Comparison of ENCODE assay signal across 19 cellular contexts in genomic region chr1:209416009-209416408, GRCh38.
A peak's percentile ranks its signal among the peaks of the same experiment; 100 is the strongest.
DNase-seq lines count a peak whose midpoint lies in the region; ATAC-seq, FAIRE-seq and TF ChIP-seq lines count a peak whose summit lies in the region.
"Had no signal": no experiment of that assay in that cellular context is flagged by ENCODE, and none has a peak within 500 bp of the region (broad histone marks: within the 10 kb centered on the region; RNA-seq: fewer than 3 reads in every experiment).

No MANE protein-coding gene starts in this region.

- H3K14ac ChIP-seq in trophoblast cell (ENCODE audit: low read length): no peak overlapping the region

- H3K27ac ChIP-seq in PC-9 (peak overlapping the region; percentile 67), trophoblast cell (ENCODE audit: low read depth, low read length) (peak overlapping the region; percentile 31)
- H3K27ac ChIP-seq: psoas muscle had no signal

- no peak overlapping the region for H3K18ac ChIP-seq in trophoblast cell (ENCODE audit: low read length)

- peaks cover 28% of the 10 kb centered on the region for H3K79me1 ChIP-seq in trophoblast cell (ENCODE audit: low read length)

- no peak overlapping the region for H4K12ac ChIP-seq in trophoblast cell (ENCODE audit: low read depth, low read length)

- H2BK5ac ChIP-seq in trophoblast cell (ENCODE audit: low read depth, low read length, poor library complexity): peak overlapping the region; percentile 64

- peak overlapping the region; percentile 14 for H4K91ac ChIP-seq in trophoblast cell (ENCODE audit: low read depth, low read length)

- H3F3A ChIP-seq in PC-9 (ENCODE audit: insufficient read depth, low read depth): peaks cover 25% of the 10 kb centered on the region

- H2AK5ac ChIP-seq in trophoblast cell (ENCODE audit: low read length): peak overlapping the region; percentile 90

- WGBS in trophoblast cell (ENCODE audit: extremely low coverage, insufficient coverage, insufficient read length): no CpG with 5 or more reads among the region's 2 CpGs

- no peak overlapping the region for H3K4ac ChIP-seq in trophoblast cell (ENCODE audit: low read depth, low read length)

- peaks cover 44% of the 10 kb centered on the region for H3K4me1 ChIP-seq in PC-9 (replicated peaks; ENCODE audit: insufficient read depth)
- peaks cover 18 to 22% of the 10 kb centered on the region in 2 experiments for H3K4me1 ChIP-seq in trophoblast cell (ENCODE audit: control insufficient read depth in 1 of 2, insufficient read depth in 2 of 2, low read length in 2 of 2)
- H3K4me1 ChIP-seq: psoas muscle had no signal

- H3K4me3 ChIP-seq in PC-9 (no peak overlapping the region), epithelial cell of proximal tubule (ENCODE audit: low read depth, low read length) (no peak overlapping the region), trophoblast cell (ENCODE audit: low read depth, low read length) (no peak overlapping the region)
- H3K4me3 ChIP-seq: psoas muscle had no signal

- H3K79me2 ChIP-seq in PC-9 (ENCODE audit: low read depth) (no peaks in the 10 kb centered on the region), trophoblast cell (ENCODE audit: control insufficient read depth, insufficient read depth, low read length, poor library complexity) (peaks cover 3% of the 10 kb centered on the region)

- H3K4me2 ChIP-seq in PC-9 (peak overlapping the region; percentile 54), trophoblast cell (ENCODE audit: low read length) (no peak overlapping the region)

- H3K9me2 ChIP-seq in PC-9 (ENCODE audit: insufficient read depth): no peaks in the 10 kb centered on the region

- CTCF ChIA-PET in PC-9 (lab: Charles Lee): interaction anchor here (0.6 to 1.6 kb wide), 3 partner anchors 29 to 139 kb away, joined by 3 to 4 read pairs (median 4); no protein-coding TSS in a partner anchor

- no peak for ATAC-seq in GM18858 (IDR thresholded peaks at IDR 0.05; ENCODE audit: unreplicated experiment)
- ATAC-seq: HepG2; psoas muscle; stimulated activated memory B cell treated with anti-CD40 and anti-IgM and Interleukin-4, amounts not matched to agents 10 μg/mL and 1 μg/mL and 100 μg/mL, for 72 hours; T-cell had no signal

- peak overlapping the region; percentile 86 for H2BK12ac ChIP-seq in trophoblast cell (ENCODE audit: low read length)

- H3K27me3 ChIP-seq in PC-9 (ENCODE audit: insufficient read depth, low read depth) (no peaks in the 10 kb centered on the region), trophoblast cell (ENCODE audit: insufficient read depth, low read length) (no peaks in the 10 kb centered on the region)

- TF ChIP-seq CTCF in PC-9 (conservative IDR thresholded peaks at IDR 0.05) (no peak), epithelial cell of proximal tubule (conservative IDR thresholded peaks at IDR 0.05; ENCODE audit: low read depth, low read length) (no peak)

- DNase-seq in HCEC 1CT: peak; percentile 51
- peak; percentile 81 to 85 for DNase-seq in PC-9
- DNase-seq in epithelial cell of proximal tubule (ENCODE audit: low read depth): peak; percentile 75
- peak; percentile 90 to 95 for DNase-seq in trophoblast cell
- no peak for DNase-seq in GM19239 (ENCODE audit: insufficient read length, low spot score)
- no peak for DNase-seq in SW 1271 (lab: John Stamatoyannopoulos, UW)
- DNase-seq in NCI-H345 treated with DMSO at 0.1 percent for 48 hours (lab: John Stamatoyannopoulos, UW; ENCODE audit: unreplicated experiment): no peak
- DNase-seq: activated CD4-positive, alpha-beta T cell treated with anti-CD3 and anti-CD28 coated beads, Interleukin-2, amount 10 ng/mL, durations not matched to agents 7 days and 5 days; GDM1; NCI-H1436 treated with DMSO at 0.1 percent for 48 hours; NK-92 treated with Interleukin-12 subunit alpha and Interleukin-12 subunit beta, amount 100 ng/mL, for 24 hours; psoas muscle; stimulated activated CD4-positive, alpha-beta T cell treated with anti-CD3 and anti-CD28 coated beads, Interleukin-2, amount 100 ng/mL, for 48 hours; T-cell had no signal

- H2AFZ ChIP-seq in PC-9 (peak overlapping the region; percentile 45; the same call in 1 of the 2 replicates), trophoblast cell (ENCODE audit: insufficient read depth, low read length, poor library complexity) (no peak overlapping the region)

- H4K8ac ChIP-seq in trophoblast cell (ENCODE audit: low read depth, low read length): peak overlapping the region; percentile 35

- H3K23ac ChIP-seq in trophoblast cell (ENCODE audit: low read length): no peak overlapping the region

- POLR2A ChIA-PET in PC-9 (lab: Charles Lee; ENCODE audit: unreplicated experiment): interaction anchor here (0.6 to 1.6 kb wide), 8 partner anchors 11 to 1262 kb away, joined by 3 to 25 read pairs (median 6); no protein-coding TSS in a partner anchor

- H3K36me3 ChIP-seq in PC-9 (ENCODE audit: low read depth): no peaks in the 10 kb centered on the region
- no peaks in the 10 kb centered on the region for H3K36me3 ChIP-seq in trophoblast cell (ENCODE audit: control insufficient read depth in 1 of 2, insufficient read depth in 2 of 2, low read length in 2 of 2)

- no peaks in the 10 kb centered on the region for H4K20me1 ChIP-seq in PC-9 (ENCODE audit: insufficient read depth)

- no peak overlapping the region for H3K9ac ChIP-seq in trophoblast cell (ENCODE audit: low read length)

- no peak for FAIRE-seq in GM19239 (lab: Jason Lieb, UNC)
- FAIRE-seq: endometrium, GM18507, HepG2 had no signal

- intact Hi-C loops in PC-9 (cut with micrococcal nuclease; ENCODE audit: unreplicated experiment): loop anchor here (1.0 kb wide), 1 partner anchor 12 kb away; no protein-coding TSS in a partner anchor

- no peak overlapping the region for H2BK120ac ChIP-seq in trophoblast cell (ENCODE audit: insufficient read depth, low read length, poor library complexity)

- no TSS peak for BruUV-seq in PC-9 (replicated peaks; lab: Mats Ljungman, UMichigan)

- H3K9me3 ChIP-seq in PC-9 (ENCODE audit: insufficient read depth, low read depth) (no peaks in the 10 kb centered on the region), trophoblast cell (ENCODE audit: insufficient read depth, low read depth, low read length) (no peaks in the 10 kb centered on the region)
- H3K9me3 ChIP-seq: psoas muscle had no signal

Comparison
In these comparisons a context has a peak if more than half of its experiments do, and no peak if none do; other contexts are left out.
1. DNase-seq: peak in HCEC 1CT (single experiment), PC-9 (2 of 2), epithelial cell of proximal tubule (single experiment) and trophoblast cell (2 of 2); none in GM19239 (single experiment), SW 1271 (0 of 2) and NCI-H345 treated with DMSO at 0.1 percent for 48 hours (single experiment).